10 cellular contexts compared by ENCODE assay signal in the genomic region with DNA sequence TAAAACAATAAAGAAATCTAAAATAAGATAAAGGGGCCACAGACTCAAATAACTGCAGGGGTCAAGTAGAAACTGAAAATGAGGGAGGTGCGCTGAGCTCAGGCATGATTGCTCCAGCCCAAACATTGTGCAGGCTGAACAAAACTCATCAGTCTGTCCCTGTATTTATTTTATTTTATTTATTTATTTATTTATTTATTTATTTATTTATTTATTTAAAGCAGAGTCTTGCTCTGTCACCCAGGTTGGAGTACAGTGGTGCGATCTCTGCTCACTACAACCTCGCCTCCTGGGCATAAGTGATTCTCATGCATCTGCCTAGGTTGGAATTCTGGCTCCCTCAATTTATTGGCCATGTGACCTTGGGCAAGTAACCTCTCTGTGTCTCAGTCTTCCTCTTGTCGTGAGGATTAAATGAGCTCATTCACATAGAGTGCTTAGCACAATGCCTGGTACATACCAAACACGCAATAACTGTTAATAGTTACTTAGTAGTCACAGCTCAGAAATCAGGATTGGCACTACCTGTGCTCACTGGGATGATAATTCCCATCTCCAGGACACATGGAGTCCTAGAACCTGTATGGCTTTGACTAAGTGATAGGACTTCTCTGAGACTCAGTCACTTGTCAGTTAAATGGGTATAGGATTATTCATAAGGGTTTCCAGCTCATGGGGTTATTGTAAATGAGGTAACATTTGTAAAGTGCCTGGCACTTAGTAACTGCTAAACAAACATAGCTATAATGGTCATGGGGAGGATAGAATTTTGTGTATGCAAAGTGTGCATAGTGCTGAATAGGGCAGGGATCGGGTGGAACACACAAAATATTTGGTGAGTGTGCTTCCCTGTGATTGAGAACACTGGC. TPM values are rescaled to one million over a fixed set of nuclear protein-coding genes. Genes with fewer than 3 reads are reported as not detected.
DNase-seq lines count a peak whose midpoint lies in the region; ATAC-seq and TF ChIP-seq lines count a peak whose summit lies in the region.
"Had no signal": no experiment of that assay in that cellular context is flagged by ENCODE, and none has a peak within 500 bp of the region (broad histone marks: within the 10 kb centered on the region; RNA-seq: fewer than 3 reads in every experiment).

No MANE protein-coding gene starts in this region.

- 0 out of 4 replicates have a peak, but pooled peaks cover 0 to 3% of the 10 kb centered on the region in 2 experiments for H3K36me3 ChIP-seq in HCT116 (ENCODE audit: control insufficient read depth in 1 of 2, insufficient read depth in 2 of 2, low read length in 2 of 2)
- H3K36me3 ChIP-seq in ascending aorta, result peaks cover 0 to 2% of the 10 kb centered on the region in 2 donors
- H3K36me3 ChIP-seq in muscle layer of colon (ENCODE audit: insufficient read depth, low read length), result no peaks in the 10 kb centered on the region

- H3K9me3 ChIP-seq in AG04450 (ENCODE audit: control insufficient read depth, insufficient read depth, low read length) (no peaks in the 10 kb centered on the region), HCT116 (ENCODE audit: control insufficient read depth in 1 of 2, insufficient read depth in 1 of 2, low read depth in 1 of 2, low read length in 2 of 2) (no peaks in the 10 kb centered on the region), ascending aorta (no peaks in the 10 kb centered on the region), muscle layer of colon (ENCODE audit: low read length) (no peaks in the 10 kb centered on the region)
- H3K9me3 ChIP-seq: body of pancreas had no signal

- TF ChIP-seq CTCF in AG04450 (IDR thresholded peaks at IDR 0.05; ENCODE audit: low read depth, low read length), result no peak
- TF ChIP-seq CTCF in HCT116 (IDR thresholded peaks at IDR 0.05 in 2 of 3, conservative IDR thresholded peaks at IDR 0.05 in 1 of 3; ENCODE audit: borderline replicate concordance in 1 of 3, insufficient read depth in 1 of 3, low read depth in 2 of 3, low read length in 2 of 3), result no peak
- TF ChIP-seq CTCF in ascending aorta (IDR thresholded peaks at IDR 0.05), result no peak

- no peak for TF ChIP-seq POLR2A in HCT116 (IDR thresholded peaks at IDR 0.05; ENCODE audit: borderline replicate concordance, extremely low read depth, insufficient read depth, insufficient read length)

- peak overlapping the region; percentile 85 for H2AFZ ChIP-seq in HCT116 (ENCODE audit: low read depth, low read length, poor library complexity, severe bottlenecking)

- H3K4me1 ChIP-seq in HCT116 (ENCODE audit: control insufficient read depth in 1 of 2, insufficient read depth in 2 of 2, low read length in 2 of 2), result peaks cover 12 to 24% of the 10 kb centered on the region in 2 experiments
- peaks cover 0 to 37% of the 10 kb centered on the region in 2 donors for H3K4me1 ChIP-seq in ascending aorta
- H3K4me1 ChIP-seq in muscle layer of colon (ENCODE audit: insufficient read depth, low read length), result peaks cover 78% of the 10 kb centered on the region

- no peaks in the 10 kb centered on the region for H3K79me2 ChIP-seq in HCT116 (ENCODE audit: insufficient read depth, low read length)

- no TSS peak for BruUV-seq in HCT116 (replicated peaks; lab: Mats Ljungman, UMichigan)

- peak overlapping the region; percentile 100 for H3K4me2 ChIP-seq in HCT116 (ENCODE audit: low read length)

- H3K27ac ChIP-seq in AG04450 (ENCODE audit: low read depth, low read length) (no peak overlapping the region), HCT116 (ENCODE audit: low read depth, low read length) (no peak overlapping the region), ascending aorta (peak overlapping the region; percentile 91 to 94), muscle layer of colon (ENCODE audit: low read depth, low read length) (peak overlapping the region; percentile 93)

- peak; percentile 12; the same call in 1 of the 2 replicates for ATAC-seq in HCT116
- ATAC-seq in GM21737 (IDR thresholded peaks at IDR 0.05; ENCODE audit: unreplicated experiment), result no peak

- DNase-seq in AG04450 (ENCODE audit: low read depth, low spot score) (no peak), HCT116 (ENCODE audit: low read depth, low spot score) (no peak), ascending aorta (ENCODE audit: low spot score in 2 of 2) (no peak), NOMO-1 (lab: John Stamatoyannopoulos, UW; ENCODE audit: unreplicated experiment in 2 of 2) (no peak)
- DNase-seq in effector CD8-positive, alpha-beta T cell (lab: John Stamatoyannopoulos, UW), result no peak
- no peak for DNase-seq in activated CD4-positive, CD25-positive, alpha-beta regulatory T cell treated with anti-CD3 and anti-CD28 coated beads, Interleukin-2, amount 50 U/mL, for 72 hours
- DNase-seq: KBM-7 had no signal

- no peaks in the 10 kb centered on the region for H3K9me2 ChIP-seq in HCT116 (ENCODE audit: insufficient read depth)

- RAD21 ChIA-PET in HCT116 (lab: Charles Lee; ENCODE audit: low non-redundant PET in 1 of 2, low total read pairs in 2 of 2, uncharacterized antibody in 2 of 2, unreplicated experiment in 2 of 2), result interaction anchor here in 1 of 2 experiments (0.6 kb wide), 1 partner anchor 81 kb away, joined by 3 read pairs; no protein-coding TSS in a partner anchor

- H4K20me1 ChIP-seq in HCT116 (ENCODE audit: insufficient read depth), result no peaks in the 10 kb centered on the region

- H3K9ac ChIP-seq in HCT116 (ENCODE audit: low read length) (peak overlapping the region; percentile 68), muscle layer of colon (ENCODE audit: low read length) (peak overlapping the region; percentile 61)

- no peak for TF ChIP-seq RAD21 in HCT116 (IDR thresholded peaks at IDR 0.05; ENCODE audit: low read depth)

- CTCF ChIA-PET in AG04450 (lab: Charles Lee), result interaction anchor here (0.6 to 3.9 kb wide), 6 partner anchors 18 to 89 kb away, joined by 3 to 36 read pairs (median 4); a partner anchor contains a TSS
- CTCF ChIA-PET in HCT116 (lab: Charles Lee), result interaction anchor here (0.9 kb wide), 1 partner anchor 9 kb away, joined by 3 read pairs; no protein-coding TSS in a partner anchor

- H3K27me3 ChIP-seq in AG04450 (ENCODE audit: control insufficient read depth, insufficient read depth, low read length), result no peaks in the 10 kb centered on the region
- no peaks in the 10 kb centered on the region for H3K27me3 ChIP-seq in HCT116 (ENCODE audit: insufficient read depth, low read length)
- H3K27me3 ChIP-seq in ascending aorta, result no peaks in the 10 kb centered on the region
- H3K27me3 ChIP-seq in muscle layer of colon (ENCODE audit: control insufficient read depth in 1 of 2, insufficient read depth in 2 of 2, low read length in 2 of 2), result peaks cover 0 to 7% of the 10 kb centered on the region in 2 donors

- intact Hi-C loops in HCT116 (cut with micrococcal nuclease), result no loop called here
- intact Hi-C loops in ascending aorta (cut with DNase I), result loop anchor here (5.0 kb wide), 1 partner anchor 33 kb away; no protein-coding TSS in a partner anchor

- H3K4me3 ChIP-seq in AG04450 (ENCODE audit: low read depth, low read length) (peak overlapping the region; percentile 65; the same call in 1 of the 2 replicates), HCT116 (replicated peaks in 1 of 2; ENCODE audit: low read depth in 1 of 2, low read length in 2 of 2) (peak overlapping the region; percentile 55 to 67), ascending aorta (peak overlapping the region; percentile 85 to 89), muscle layer of colon (ENCODE audit: low read depth in 1 of 2, low read length in 2 of 2) (peak overlapping the region; percentile 48 to 56)

- POLR2A ChIA-PET in AG04450 (lab: Yijun Ruan, JAX) (interaction anchor here (0.6 to 1.8 kb wide), 2 partner anchors 11 to 13 kb away, joined by 8 read pairs; no protein-coding TSS in a partner anchor), HCT116 (lab: Charles Lee) (no interaction called here)

TF ChIP-seq in HCT116, 20 proteins besides CTCF, POLR2A, EP300 and RAD21:
- TF ChIP-seq CBX3 (IDR thresholded peaks at IDR 0.05; ENCODE audit: low read depth) (no peak), ZFX (IDR thresholded peaks at IDR 0.05) (no peak), CEBPB (IDR thresholded peaks at IDR 0.05; ENCODE audit: low read depth) (no peak), SRF (IDR thresholded peaks at IDR 0.05; ENCODE audit: low read depth) (no peak), YY1 (IDR thresholded peaks at IDR 0.05; ENCODE audit: extremely low read depth, insufficient replicate concordance, low read depth, low read length) (no peak), EZH2phosphoT487 (IDR thresholded peaks at IDR 0.05; ENCODE audit: borderline replicate concordance) (no peak), ZNF274 (IDR thresholded peaks at IDR 0.05; ENCODE audit: low read depth, low read length) (no peak)
- TF ChIP-seq, protein P1, sequence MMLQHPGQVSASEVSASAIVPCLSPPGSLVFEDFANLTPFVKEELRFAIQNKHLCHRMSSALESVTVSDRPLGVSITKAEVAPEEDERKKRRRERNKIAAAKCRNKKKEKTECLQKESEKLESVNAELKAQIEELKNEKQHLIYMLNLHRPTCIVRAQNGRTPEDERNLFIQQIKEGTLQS (IDR thresholded peaks at IDR 0.05), result no peak

RNA-seq across cellular contexts. Expression of a gene that starts 6.0 kb away (rescaled TPM):
- 28.0 and 32.8 TPM in 2 replicates for polyA plus RNA-seq in AG04450 (2011; rRNA removed)
- polyA minus RNA-seq in AG04450 (2011; rRNA and poly(A)+ RNA removed), result 24.5 and 38.3 TPM in 2 replicates
- total RNA-seq in HCT116 (2021; ENCODE audit: unreplicated experiment) (56.6 TPM), ascending aorta (390 TPM)
- 52.7 and 53.2 TPM in 2 replicates for polyA plus RNA-seq in HCT116 (2012)

RNA-seq across cellular contexts. Expression of a gene that starts 22.4 kb away (rescaled TPM):
- polyA plus RNA-seq in AG04450 (2011; rRNA removed), result 19.8 and 24.9 TPM in 2 replicates
- polyA minus RNA-seq in AG04450 (2011; rRNA and poly(A)+ RNA removed), result 40.7 and 49.5 TPM in 2 replicates
- 4.2 TPM for total RNA-seq in HCT116 (2021; ENCODE audit: unreplicated experiment)
- polyA plus RNA-seq in HCT116 (2012), result 5.4 and 7.3 TPM in 2 replicates
- 182 TPM for total RNA-seq in ascending aorta

RNA-seq across cellular contexts. Expression of a gene that starts 52.9 kb away (rescaled TPM):
- polyA plus RNA-seq in AG04450 (2011; rRNA removed), result 41.5 and 71.2 TPM in 2 replicates
- polyA minus RNA-seq in AG04450 (2011; rRNA and poly(A)+ RNA removed), result 48.2 and 81.9 TPM in 2 replicates
- 80.1 TPM for total RNA-seq in HCT116 (2021; ENCODE audit: unreplicated experiment)
- 106 and 109 TPM in 2 replicates for polyA plus RNA-seq in HCT116 (2012)
- 113 TPM for total RNA-seq in ascending aorta

RNA-seq across cellular contexts. Expression of a gene that starts 58.1 kb away (rescaled TPM):
- polyA plus RNA-seq in AG04450 (2011; rRNA removed), result 90.1 and 97.7 TPM in 2 replicates
- 90.6 and 98.6 TPM in 2 replicates for polyA minus RNA-seq in AG04450 (2011; rRNA and poly(A)+ RNA removed)
- 71.8 TPM for total RNA-seq in HCT116 (2021; ENCODE audit: unreplicated experiment)
- polyA plus RNA-seq in HCT116 (2012), result 78.5 and 89.8 TPM in 2 replicates
- total RNA-seq in ascending aorta, result 11.4 TPM

Comparison
In these comparisons a context has a peak if more than half of its experiments do, and no peak if none do; other contexts are left out.
1. H3K27ac ChIP-seq: peak in ascending aorta (2 of 2) and muscle layer of colon (single experiment); none in AG04450 (single experiment) and HCT116 (single experiment).
2. RNA of a gene that starts 22.4 kb away (total RNA-seq): 182 TPM in ascending aorta (single experiment); 4.2 TPM in HCT116 (single experiment); every median in the first group is over 10 times any median in the second.
3. Peak in every context shown above with its lines, with median percentiles within 50 percentile points of each other: H3K4me3 ChIP-seq.